ENCODE assay signal across 20 cellular contexts in genomic region chr11:44018127-44018521, GRCh38. TPM values are rescaled to one million over a fixed set of nuclear protein-coding genes. Genes with fewer than 3 reads are reported as not detected.
DNase-seq lines count a peak whose midpoint lies in the region; ATAC-seq and TF ChIP-seq lines count a peak whose summit lies in the region.
"Had no signal": no experiment of that assay in that cellular context is flagged by ENCODE, and none has a peak within 500 bp of the region (broad histone marks: within the 10 kb centered on the region; RNA-seq: fewer than 3 reads in every experiment).

No MANE protein-coding gene starts in this region.

- H3K27ac ChIP-seq in PC-3 (ENCODE audit: low read length), result no peak overlapping the region
- H3K27ac ChIP-seq: 22Rv1, SK-N-MC had no signal

- H4K20me1 ChIP-seq in PC-3 (ENCODE audit: low read length), result no peaks in the 10 kb centered on the region

- H3K9ac ChIP-seq in PC-3 (ENCODE audit: low read length), result no peak overlapping the region

- no peaks in the 10 kb centered on the region for H3K79me2 ChIP-seq in PC-3 (ENCODE audit: low read length)

- H3K4me2 ChIP-seq in PC-3 (ENCODE audit: low read length), result no peak overlapping the region

- H2AFZ ChIP-seq in PC-3 (ENCODE audit: low read length), result no peak overlapping the region

- H3K36me3 ChIP-seq in PC-3 (ENCODE audit: low read depth, low read length), result no peaks in the 10 kb centered on the region
- H3K36me3 ChIP-seq: spleen, suprapubic skin had no signal

- no peaks in the 10 kb centered on the region for H3K9me3 ChIP-seq in PC-3 (ENCODE audit: low read length)
- H3K9me3 ChIP-seq: suprapubic skin had no signal

- peak; percentile 35 for ATAC-seq in PC-3
- ATAC-seq in stimulated activated naive B cell treated with anti-CD40 and anti-IgM and Interleukin-4, amounts not matched to agents 10 μg/mL and 1 μg/mL and 100 μg/mL, for 72 hours (replicated peaks), result peak; percentile 19 to 20
- ATAC-seq: activated CD8-positive, alpha-beta T cell treated with anti-CD3 and anti-CD28 coated beads, Interleukin-2, amount 10 ng/mL, durations not matched to agents 7 days and 5 days had no signal

- H3K4me3 Mint-ChIP-seq in stimulated activated naive B cell treated with anti-CD40 and anti-IgM and Interleukin-4, amounts not matched to agents 10 μg/mL and 1 μg/mL and 100 μg/mL, for 72 hours, result no peak overlapping the region
- H3K4me3 Mint-ChIP-seq in HFFc6, result no peak overlapping the region
- no peak overlapping the region for H3K4me3 Mint-ChIP-seq in activated T-helper 1 cell treated with anti-CD3 and anti-CD28 coated beads, Interleukin-12 subunit alpha, Interleukin-12 subunit beta, Interleukin-2, Interleukin-4 antibody, amounts not matched to agents 30 ng/mL and 10 ng/mL and 1 ng/mL, durations not matched to agents 14 hours and 24 hours and 36 hours
- H3K4me3 Mint-ChIP-seq: activated CD8-positive, alpha-beta T cell treated with anti-CD3 and anti-CD28 coated beads, Interleukin-2, amount 10 ng/mL, durations not matched to agents 7 days and 5 days had no signal

- H3K36me3 Mint-ChIP-seq in stimulated activated naive B cell treated with anti-CD40 and anti-IgM and Interleukin-4, amounts not matched to agents 10 μg/mL and 1 μg/mL and 100 μg/mL, for 72 hours, result no peaks in the 10 kb centered on the region
- H3K36me3 Mint-ChIP-seq in HFFc6 (ENCODE audit: low read depth), result no peaks in the 10 kb centered on the region
- no peaks in the 10 kb centered on the region for H3K36me3 Mint-ChIP-seq in activated T-helper 1 cell treated with anti-CD3 and anti-CD28 coated beads, Interleukin-12 subunit alpha, Interleukin-12 subunit beta, Interleukin-2, Interleukin-4 antibody, amounts not matched to agents 30 ng/mL and 10 ng/mL and 1 ng/mL, durations not matched to agents 14 hours and 24 hours and 36 hours (ENCODE audit: low read depth)
- H3K36me3 Mint-ChIP-seq: brain; CD4-positive, CD25-positive, alpha-beta regulatory T cell had no signal

- H3K9me2 ChIP-seq in PC-3 (replicated peaks; ENCODE audit: low read length), result no peaks in the 10 kb centered on the region

- intact Hi-C loops in PC-3 (cut with micrococcal nuclease), result loop anchor here (5.0 kb wide), 1 partner anchor 36 kb away; no protein-coding TSS in a partner anchor
- intact Hi-C loops in activated T-helper 1 cell treated with anti-CD3 and anti-CD28 coated beads, Interleukin-12 subunit alpha, Interleukin-12 subunit beta, Interleukin-2, Interleukin-4 antibody, amounts not matched to agents 30 ng/mL and 10 ng/mL and 1 ng/mL, durations not matched to agents 14 hours and 24 hours and 36 hours (cut with micrococcal nuclease), result no loop called here

- H3K4me3 ChIP-seq in PC-3 (ENCODE audit: low read length), result no peak overlapping the region
- H3K4me3 ChIP-seq: SK-N-MC, spleen, suprapubic skin had no signal

- H3K4me1 ChIP-seq in PC-3 (ENCODE audit: insufficient read depth, low read length), result no peaks in the 10 kb centered on the region; the same call in 1 of the 2 replicates

- H3F3A ChIP-seq in PC-3 (ENCODE audit: low read length, unreplicated experiment), result no peaks in the 10 kb centered on the region

- CTCF ChIA-PET in PC-3 (lab: Charles Lee), result no interaction called here

- H3K4me1 Mint-ChIP-seq in stimulated activated naive B cell treated with anti-CD40 and anti-IgM and Interleukin-4, amounts not matched to agents 10 μg/mL and 1 μg/mL and 100 μg/mL, for 72 hours, result no peaks in the 10 kb centered on the region
- peaks cover 39% of the 10 kb centered on the region for H3K4me1 Mint-ChIP-seq in HFFc6 (ENCODE audit: low read depth)
- no peaks in the 10 kb centered on the region for H3K4me1 Mint-ChIP-seq in activated T-helper 1 cell treated with anti-CD3 and anti-CD28 coated beads, Interleukin-12 subunit alpha, Interleukin-12 subunit beta, Interleukin-2, Interleukin-4 antibody, amounts not matched to agents 30 ng/mL and 10 ng/mL and 1 ng/mL, durations not matched to agents 14 hours and 24 hours and 36 hours (ENCODE audit: low read depth)
- H3K4me1 Mint-ChIP-seq: CD4-positive, CD25-positive, alpha-beta regulatory T cell had no signal

- H3K27me3 Mint-ChIP-seq in stimulated activated naive B cell treated with anti-CD40 and anti-IgM and Interleukin-4, amounts not matched to agents 10 μg/mL and 1 μg/mL and 100 μg/mL, for 72 hours, result peaks cover 4 to 16% of the 10 kb centered on the region in 2 donors
- peaks cover 5% of the 10 kb centered on the region; the same call in 1 of the 2 replicates for H3K27me3 Mint-ChIP-seq in HFFc6 (ENCODE audit: insufficient read depth)
- H3K27me3 Mint-ChIP-seq in activated T-helper 1 cell treated with anti-CD3 and anti-CD28 coated beads, Interleukin-12 subunit alpha, Interleukin-12 subunit beta, Interleukin-2, Interleukin-4 antibody, amounts not matched to agents 30 ng/mL and 10 ng/mL and 1 ng/mL, durations not matched to agents 14 hours and 24 hours and 36 hours (ENCODE audit: insufficient read depth), result peaks cover 17% of the 10 kb centered on the region

- POLR2A ChIA-PET in PC-3 (lab: Charles Lee; ENCODE audit: unreplicated experiment), result no interaction called here

- TF ChIP-seq CTCF in PC-3 (conservative IDR thresholded peaks at IDR 0.05; ENCODE audit: low read depth, low read length) (no peak), HFFc6 (IDR thresholded peaks at IDR 0.05) (no peak)

- H3K9me3 Mint-ChIP-seq in stimulated activated naive B cell treated with anti-CD40 and anti-IgM and Interleukin-4, amounts not matched to agents 10 μg/mL and 1 μg/mL and 100 μg/mL, for 72 hours, result peaks cover 8 to 13% of the 10 kb centered on the region in 2 donors
- H3K9me3 Mint-ChIP-seq in HFFc6, result peaks cover 13% of the 10 kb centered on the region
- no peaks in the 10 kb centered on the region for H3K9me3 Mint-ChIP-seq in activated T-helper 1 cell treated with anti-CD3 and anti-CD28 coated beads, Interleukin-12 subunit alpha, Interleukin-12 subunit beta, Interleukin-2, Interleukin-4 antibody, amounts not matched to agents 30 ng/mL and 10 ng/mL and 1 ng/mL, durations not matched to agents 14 hours and 24 hours and 36 hours

- no peaks in the 10 kb centered on the region; the same call in 1 of the 2 replicates for H3K27me3 ChIP-seq in PC-3 (ENCODE audit: low read length)
- H3K27me3 ChIP-seq: spleen, suprapubic skin had no signal

- BruUV-seq in PC-3 (replicated peaks; lab: Mats Ljungman, UMichigan), result no TSS peak

- DNase-seq in DMS 273 (lab: John Stamatoyannopoulos, UW; ENCODE audit: unreplicated experiment) (peak; percentile 57), DMS 273 treated with DMSO at 0.1 percent for 48 hours (lab: John Stamatoyannopoulos, UW) (no peak), PC-3 (no peak), iPS-NIHi11 (ENCODE audit: low spot score) (peak; percentile 11), HFFc6 (no peak), Kasumi-1 (lab: John Stamatoyannopoulos, UW) (no peak)
- no peak for DNase-seq in stimulated activated naive B cell treated with anti-CD40 and anti-IgM and Interleukin-4, amounts not matched to agents 10 μg/mL and 1 μg/mL and 100 μg/mL, for 72 hours
- no peak for DNase-seq in activated T-helper 1 cell treated with anti-CD3 and anti-CD28 coated beads, Interleukin-12 subunit alpha, Interleukin-12 subunit beta, Interleukin-2, Interleukin-4 antibody, amounts not matched to agents 30 ng/mL and 10 ng/mL and 1 ng/mL, durations not matched to agents 14 hours and 24 hours and 36 hours (ENCODE audit: low spot score)
- DNase-seq: activated CD8-positive, alpha-beta T cell treated with anti-CD3 and anti-CD28 coated beads, Interleukin-2, amount 10 ng/mL, durations not matched to agents 7 days and 5 days; activated gamma-delta T cell; CD4-positive, CD25-positive, alpha-beta regulatory T cell; EL; NCI-H2081; occipital lobe; spleen had no signal

- no peak overlapping the region for H3K27ac Mint-ChIP-seq in stimulated activated naive B cell treated with anti-CD40 and anti-IgM and Interleukin-4, amounts not matched to agents 10 μg/mL and 1 μg/mL and 100 μg/mL, for 72 hours
- H3K27ac Mint-ChIP-seq in HFFc6, result no peak overlapping the region
- H3K27ac Mint-ChIP-seq in activated T-helper 1 cell treated with anti-CD3 and anti-CD28 coated beads, Interleukin-12 subunit alpha, Interleukin-12 subunit beta, Interleukin-2, Interleukin-4 antibody, amounts not matched to agents 30 ng/mL and 10 ng/mL and 1 ng/mL, durations not matched to agents 14 hours and 24 hours and 36 hours, result no peak overlapping the region
- H3K27ac Mint-ChIP-seq: activated CD8-positive, alpha-beta T cell treated with anti-CD3 and anti-CD28 coated beads, Interleukin-2, amount 10 ng/mL, durations not matched to agents 7 days and 5 days; CD4-positive, CD25-positive, alpha-beta regulatory T cell had no signal

RNA-seq across cellular contexts. Expression of gene ACCSL, which starts 29.7 kb away (rescaled TPM):
- total RNA-seq in PC-3 (2014; rRNA removed), result not detected in 2 replicates
- total RNA-seq in HFFc6 (2021; fragmentation: NEBNext Ultra II Directional; extraction: Animal tissue kit (Norgen Biotek cat#: 25700)), result not detected
- not detected in 2 replicates for total RNA-seq in activated T-helper 1 cell treated with anti-CD3 and anti-CD28 coated beads, Interleukin-12 subunit alpha, Interleukin-12 subunit beta, Interleukin-2, Interleukin-4 antibody, amounts not matched to agents 30 ng/mL and 10 ng/mL and 1 ng/mL, durations not matched to agents 14 hours and 24 hours and 36 hours
- total RNA-seq: activated CD8-positive, alpha-beta T cell treated with anti-CD3 and anti-CD28 coated beads, Interleukin-2, amount 10 ng/mL, durations not matched to agents 7 days and 5 days; CD4-positive, CD25-positive, alpha-beta regulatory T cell; LHCN-M2; occipital lobe had no signal

RNA-seq across cellular contexts. Expression of gene ACCS, which starts 47.9 kb away (rescaled TPM):
- total RNA-seq in PC-3 (2014; rRNA removed), result 3.8 and 7.5 TPM in 2 replicates
- 1 to 10 TPM; 3.9 to 5.4 (median 4.8) TPM for total RNA-seq in HFFc6 (2021; fragmentation: NEBNext Ultra II Directional; extraction: Animal tissue kit (Norgen Biotek cat#: 25700))
- total RNA-seq in activated T-helper 1 cell treated with anti-CD3 and anti-CD28 coated beads, Interleukin-12 subunit alpha, Interleukin-12 subunit beta, Interleukin-2, Interleukin-4 antibody, amounts not matched to agents 30 ng/mL and 10 ng/mL and 1 ng/mL, durations not matched to agents 14 hours and 24 hours and 36 hours, result 14.7 and 18.1 TPM in 2 replicates

Comparison
In these comparisons a context has a peak if more than half of its experiments do, and no peak if none do; other contexts are left out.
1. DNase-seq: peak in DMS 273 (single experiment) and iPS-NIHi11 (single experiment); none in DMS 273 treated with DMSO at 0.1 percent for 48 hours (single experiment), PC-3 (single experiment), stimulated activated naive B cell treated with anti-CD40 and anti-IgM and Interleukin-4, amounts not matched to agents 10 μg/mL and 1 μg/mL and 100 μg/mL, for 72 hours (single experiment), HFFc6 (single experiment), Kasumi-1 (0 of 2) and activated T-helper 1 cell treated with anti-CD3 and anti-CD28 coated beads, Interleukin-12 subunit alpha, Interleukin-12 subunit beta, Interleukin-2, Interleukin-4 antibody, amounts not matched to agents 30 ng/mL and 10 ng/mL and 1 ng/mL, durations not matched to agents 14 hours and 24 hours and 36 hours (single experiment).